Comparison of ENCODE assay signal across 9 cellular contexts in genomic region chr10:77603529-77603927, GRCh38. TPM values are rescaled to one million over a fixed set of nuclear protein-coding genes. Genes with fewer than 3 reads are reported as not detected.
A peak's percentile ranks its signal among the peaks of the same experiment; 100 is the strongest.
DNase-seq lines count a peak whose midpoint lies in the region; ATAC-seq, FAIRE-seq and TF ChIP-seq lines count a peak whose summit lies in the region.
"Had no signal": no experiment of that assay in that cellular context is flagged by ENCODE, and none has a peak within 500 bp of the region (broad histone marks: within the 10 kb centered on the region; RNA-seq: fewer than 3 reads in every experiment).

No MANE protein-coding gene starts in this region.

- no peak for TF ChIP-seq EP300 in gastroesophageal sphincter (IDR thresholded peaks at IDR 0.05)

- H3K4me3 ChIP-seq in left ventricle myocardium inferior (no peak overlapping the region), gastroesophageal sphincter (no peak overlapping the region)

- TF ChIP-seq POLR2A in gastroesophageal sphincter (IDR thresholded peaks at IDR 0.05) = no peak

- H3K27ac ChIP-seq in left ventricle myocardium inferior (replicated peaks) (no peak overlapping the region), gastroesophageal sphincter (peak overlapping the region in 3 of 4 donors; percentile 31 to 70 (median 59))

- H3K27me3 ChIP-seq in left ventricle myocardium inferior (ENCODE audit: low read depth) (peaks cover 94% of the 10 kb centered on the region), gastroesophageal sphincter (no peaks in the 10 kb centered on the region)

- 20% methylated on average over 1 of the region's 2 CpGs; no CpG with 5 or more reads in 1 of the 2 donors for WGBS in gastroesophageal sphincter (ENCODE audit: low coverage in 1 of 2), 2 donors

- TF ChIP-seq CTCF in left ventricle myocardium inferior (IDR thresholded peaks at IDR 0.05; ENCODE audit: borderline replicate concordance) = no peak
- no peak for TF ChIP-seq CTCF in gastroesophageal sphincter (IDR thresholded peaks at IDR 0.05)

- H3K36me3 ChIP-seq in left ventricle myocardium inferior = no peaks in the 10 kb centered on the region
- no peaks in the 10 kb centered on the region for H3K36me3 ChIP-seq in gastroesophageal sphincter

- DNase-seq in Right ventricle myocardium superior (peak; percentile 51), left ventricle myocardium inferior (no peak), NAMALWA (ENCODE audit: low spot score) (peak; percentile 32), urothelium cell line (ENCODE audit: low spot score) (peak; percentile 26), NCI-H1092 (lab: John Stamatoyannopoulos, UW) (no peak), frontal cortex (ENCODE audit: low spot score in 2 of 2) (no peak)
- DNase-seq: NK-92 treated with Interleukin-12 subunit alpha and Interleukin-12 subunit beta, amount 100 ng/mL, for 24 hours had no signal

- H3K4me1 ChIP-seq in left ventricle myocardium inferior (no peaks in the 10 kb centered on the region), gastroesophageal sphincter (peaks cover 0 to 93% (median 20%) of the 10 kb centered on the region in 3 donors)

- intact Hi-C loops in Right ventricle myocardium superior (cut with DNase I) (no loop called here), left ventricle myocardium inferior (cut with micrococcal nuclease) (no loop called here)

- peak; percentile 48 for ATAC-seq in Right ventricle myocardium superior (ENCODE audit: poor library complexity)
- ATAC-seq in gastroesophageal sphincter = peak; percentile 22
- ATAC-seq in HG03342 (IDR thresholded peaks at IDR 0.05; ENCODE audit: unreplicated experiment) = no peak

- H3K9me3 ChIP-seq in left ventricle myocardium inferior (replicated peaks) = no peaks in the 10 kb centered on the region
- H3K9me3 ChIP-seq in gastroesophageal sphincter = no peaks in the 10 kb centered on the region

- no peak for FAIRE-seq in urothelium cell line (lab: Jason Lieb, UNC)
- FAIRE-seq in frontal cortex (lab: Jason Lieb, UNC) = no peak

RNA-seq across cellular contexts. Expression of gene KCNMA1, which starts 34.1 kb away (rescaled TPM):
- total RNA-seq in Right ventricle myocardium superior (2.0 TPM), left ventricle myocardium inferior (1.8 TPM), gastroesophageal sphincter (100 to 1,000 TPM; 168 to 389 (median 323) TPM), frontal cortex (27.3 TPM)

Comparison
In these comparisons a context has a peak if more than half of its experiments do, and no peak if none do; other contexts are left out.
1. DNase-seq: peak in Right ventricle myocardium superior (single experiment), NAMALWA (single experiment) and urothelium cell line (single experiment); none in left ventricle myocardium inferior (single experiment), NCI-H1092 (single experiment) and frontal cortex (0 of 2).